Comparison of ENCODE assay signal across 1 cellular context in genomic region chr4:164874791-164875190, GRCh38.
TF ChIP-seq lines count a peak whose summit lies in the region.

No MANE protein-coding gene starts in this region.

TF ChIP-seq in GM23338, 12 proteins besides CTCF, POLR2A, EP300 and RAD21:
- TF ChIP-seq, protein P1, sequence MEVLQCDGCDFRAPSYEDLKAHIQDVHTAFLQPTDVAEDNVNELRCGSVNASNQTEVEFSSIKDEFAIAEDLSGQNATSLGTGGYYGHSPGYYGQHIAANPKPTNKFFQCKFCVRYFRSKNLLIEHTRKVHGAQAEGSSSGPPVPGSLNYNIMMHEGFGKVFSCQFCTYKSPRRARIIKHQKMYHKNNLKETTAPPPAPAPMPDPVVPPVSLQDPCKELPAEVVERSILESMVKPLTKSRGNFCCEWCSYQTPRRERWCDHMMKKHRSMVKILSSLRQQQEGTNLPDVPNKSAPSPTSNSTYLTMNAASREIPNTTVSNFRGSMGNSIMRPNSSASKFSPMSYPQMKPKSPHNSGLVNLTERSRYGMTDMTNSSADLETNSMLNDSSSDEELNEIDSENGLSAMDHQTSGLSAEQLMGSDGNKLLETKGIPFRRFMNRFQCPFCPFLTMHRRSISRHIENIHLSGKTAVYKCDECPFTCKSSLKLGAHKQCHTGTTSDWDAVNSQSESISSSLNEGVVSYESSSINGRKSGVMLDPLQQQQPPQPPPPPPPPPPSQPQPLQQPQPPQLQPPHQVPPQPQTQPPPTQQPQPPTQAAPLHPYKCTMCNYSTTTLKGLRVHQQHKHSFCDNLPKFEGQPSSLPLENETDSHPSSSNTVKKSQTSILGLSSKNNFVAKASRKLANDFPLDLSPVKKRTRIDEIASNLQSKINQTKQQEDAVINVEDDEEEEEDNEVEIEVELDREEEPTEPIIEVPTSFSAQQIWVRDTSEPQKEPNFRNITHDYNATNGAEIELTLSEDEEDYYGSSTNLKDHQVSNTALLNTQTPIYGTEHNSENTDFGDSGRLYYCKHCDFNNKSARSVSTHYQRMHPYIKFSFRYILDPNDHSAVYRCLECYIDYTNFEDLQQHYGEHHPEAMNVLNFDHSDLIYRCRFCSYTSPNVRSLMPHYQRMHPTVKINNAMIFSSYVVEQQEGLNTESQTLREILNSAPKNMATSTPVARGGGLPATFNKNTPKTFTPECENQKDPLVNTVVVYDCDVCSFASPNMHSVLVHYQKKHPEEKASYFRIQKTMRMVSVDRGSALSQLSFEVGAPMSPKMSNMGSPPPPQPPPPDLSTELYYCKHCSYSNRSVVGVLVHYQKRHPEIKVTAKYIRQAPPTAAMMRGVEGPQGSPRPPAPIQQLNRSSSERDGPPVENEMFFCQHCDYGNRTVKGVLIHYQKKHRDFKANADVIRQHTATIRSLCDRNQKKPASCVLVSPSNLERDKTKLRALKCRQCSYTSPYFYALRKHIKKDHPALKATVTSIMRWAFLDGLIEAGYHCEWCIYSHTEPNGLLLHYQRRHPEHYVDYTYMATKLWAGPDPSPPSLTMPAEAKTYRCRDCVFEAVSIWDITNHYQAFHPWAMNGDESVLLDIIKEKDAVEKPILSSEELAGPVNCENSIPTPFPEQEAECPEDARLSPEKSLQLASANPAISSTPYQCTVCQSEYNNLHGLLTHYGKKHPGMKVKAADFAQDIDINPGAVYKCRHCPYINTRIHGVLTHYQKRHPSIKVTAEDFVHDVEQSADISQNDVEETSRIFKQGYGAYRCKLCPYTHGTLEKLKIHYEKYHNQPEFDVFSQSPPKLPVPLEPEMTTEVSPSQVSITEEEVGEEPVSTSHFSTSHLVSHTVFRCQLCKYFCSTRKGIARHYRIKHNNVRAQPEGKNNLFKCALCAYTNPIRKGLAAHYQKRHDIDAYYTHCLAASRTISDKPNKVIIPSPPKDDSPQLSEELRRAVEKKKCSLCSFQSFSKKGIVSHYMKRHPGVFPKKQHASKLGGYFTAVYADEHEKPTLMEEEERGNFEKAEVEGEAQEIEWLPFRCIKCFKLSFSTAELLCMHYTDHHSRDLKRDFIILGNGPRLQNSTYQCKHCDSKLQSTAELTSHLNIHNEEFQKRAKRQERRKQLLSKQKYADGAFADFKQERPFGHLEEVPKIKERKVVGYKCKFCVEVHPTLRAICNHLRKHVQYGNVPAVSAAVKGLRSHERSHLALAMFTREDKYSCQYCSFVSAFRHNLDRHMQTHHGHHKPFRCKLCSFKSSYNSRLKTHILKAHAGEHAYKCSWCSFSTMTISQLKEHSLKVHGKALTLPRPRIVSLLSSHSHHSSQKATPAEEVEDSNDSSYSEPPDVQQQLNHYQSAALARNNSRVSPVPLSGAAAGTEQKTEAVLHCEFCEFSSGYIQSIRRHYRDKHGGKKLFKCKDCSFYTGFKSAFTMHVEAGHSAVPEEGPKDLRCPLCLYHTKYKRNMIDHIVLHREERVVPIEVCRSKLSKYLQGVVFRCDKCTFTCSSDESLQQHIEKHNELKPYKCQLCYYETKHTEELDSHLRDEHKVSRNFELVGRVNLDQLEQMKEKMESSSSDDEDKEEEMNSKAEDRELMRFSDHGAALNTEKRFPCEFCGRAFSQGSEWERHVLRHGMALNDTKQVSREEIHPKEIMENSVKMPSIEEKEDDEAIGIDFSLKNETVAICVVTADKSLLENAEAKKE (CRISPR knock-in tag; IDR thresholded peaks at IDR 0.05), result no peak
- TF ChIP-seq STAT1 (IDR thresholded peaks at IDR 0.05; ENCODE audit: unreplicated experiment) (no peak), ETS1 (IDR thresholded peaks at IDR 0.05) (no peak), ZNF114 (CRISPR knock-in tag; IDR thresholded peaks at IDR 0.05) (no peak), EZH2 (IDR thresholded peaks at IDR 0.05; ENCODE audit: low read depth, unreplicated experiment) (no peak), CREB1 (CRISPR knock-in tag; IDR thresholded peaks at IDR 0.05; ENCODE audit: low read depth) (no peak), POLR2AphosphoS5 (IDR thresholded peaks at IDR 0.05; ENCODE audit: low read depth) (no peak), JUNB (IDR thresholded peaks at IDR 0.05; ENCODE audit: unreplicated experiment) (no peak), ZNF331 (CRISPR knock-in tag; IDR thresholded peaks at IDR 0.05; ENCODE audit: low read depth) (no peak), EZH2phosphoT487 (IDR thresholded peaks at IDR 0.05; ENCODE audit: unreplicated experiment) (no peak)
- TF ChIP-seq, protein P2, sequence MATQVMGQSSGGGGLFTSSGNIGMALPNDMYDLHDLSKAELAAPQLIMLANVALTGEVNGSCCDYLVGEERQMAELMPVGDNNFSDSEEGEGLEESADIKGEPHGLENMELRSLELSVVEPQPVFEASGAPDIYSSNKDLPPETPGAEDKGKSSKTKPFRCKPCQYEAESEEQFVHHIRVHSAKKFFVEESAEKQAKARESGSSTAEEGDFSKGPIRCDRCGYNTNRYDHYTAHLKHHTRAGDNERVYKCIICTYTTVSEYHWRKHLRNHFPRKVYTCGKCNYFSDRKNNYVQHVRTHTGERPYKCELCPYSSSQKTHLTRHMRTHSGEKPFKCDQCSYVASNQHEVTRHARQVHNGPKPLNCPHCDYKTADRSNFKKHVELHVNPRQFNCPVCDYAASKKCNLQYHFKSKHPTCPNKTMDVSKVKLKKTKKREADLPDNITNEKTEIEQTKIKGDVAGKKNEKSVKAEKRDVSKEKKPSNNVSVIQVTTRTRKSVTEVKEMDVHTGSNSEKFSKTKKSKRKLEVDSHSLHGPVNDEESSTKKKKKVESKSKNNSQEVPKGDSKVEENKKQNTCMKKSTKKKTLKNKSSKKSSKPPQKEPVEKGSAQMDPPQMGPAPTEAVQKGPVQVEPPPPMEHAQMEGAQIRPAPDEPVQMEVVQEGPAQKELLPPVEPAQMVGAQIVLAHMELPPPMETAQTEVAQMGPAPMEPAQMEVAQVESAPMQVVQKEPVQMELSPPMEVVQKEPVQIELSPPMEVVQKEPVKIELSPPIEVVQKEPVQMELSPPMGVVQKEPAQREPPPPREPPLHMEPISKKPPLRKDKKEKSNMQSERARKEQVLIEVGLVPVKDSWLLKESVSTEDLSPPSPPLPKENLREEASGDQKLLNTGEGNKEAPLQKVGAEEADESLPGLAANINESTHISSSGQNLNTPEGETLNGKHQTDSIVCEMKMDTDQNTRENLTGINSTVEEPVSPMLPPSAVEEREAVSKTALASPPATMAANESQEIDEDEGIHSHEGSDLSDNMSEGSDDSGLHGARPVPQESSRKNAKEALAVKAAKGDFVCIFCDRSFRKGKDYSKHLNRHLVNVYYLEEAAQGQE (IDR thresholded peaks at IDR 0.05; ENCODE audit: unreplicated experiment), result no peak
TF ChIP-seq in GM23338: peak in this region for 0.
